In genomic region chr20:25540273-25540672, GRCh38 we compare ENCODE assay signal across 8 cellular contexts. TPM values are rescaled to one million over a fixed set of nuclear protein-coding genes. Genes with fewer than 3 reads are reported as not detected.
DNase-seq lines count a peak whose midpoint lies in the region; ATAC-seq, FAIRE-seq and TF ChIP-seq lines count a peak whose summit lies in the region.

No MANE protein-coding gene starts in this region.

- H3K9me3 Mint-ChIP-seq in activated T-helper 1 cell treated with anti-CD3 and anti-CD28 coated beads, Interleukin-12 subunit alpha, Interleukin-12 subunit beta, Interleukin-2, Interleukin-4 antibody, amounts not matched to agents 30 ng/mL and 10 ng/mL and 1 ng/mL, durations not matched to agents 14 hours and 24 hours and 36 hours, result no peaks in the 10 kb centered on the region

- no peaks in the 10 kb centered on the region for H3K79me2 ChIP-seq in Karpas-422 (ENCODE audit: low read length)

- peak overlapping the region; percentile 27; the same call in 1 of the 2 replicates for H2AFZ ChIP-seq in Karpas-422 (ENCODE audit: low read length)

- intact Hi-C loops in lower lobe of right lung (cut with DNase I), result no loop called here
- intact Hi-C loops in activated T-helper 1 cell treated with anti-CD3 and anti-CD28 coated beads, Interleukin-12 subunit alpha, Interleukin-12 subunit beta, Interleukin-2, Interleukin-4 antibody, amounts not matched to agents 30 ng/mL and 10 ng/mL and 1 ng/mL, durations not matched to agents 14 hours and 24 hours and 36 hours (cut with micrococcal nuclease), result no loop called here

- DNase-seq in ELF-1 (ENCODE audit: low read depth, low spot score) (peak; percentile 39), Karpas-422 (peak; percentile 76), cerebellar cortex (ENCODE audit: low spot score) (peak; percentile 83), lower lobe of right lung (no peak), NCI-H2196 (lab: John Stamatoyannopoulos, UW; ENCODE audit: unreplicated experiment) (no peak), urothelium cell line (ENCODE audit: low spot score) (no peak), NCI-H2227 (lab: John Stamatoyannopoulos, UW; ENCODE audit: unreplicated experiment) (no peak)
- DNase-seq in activated T-helper 1 cell treated with anti-CD3 and anti-CD28 coated beads, Interleukin-12 subunit alpha, Interleukin-12 subunit beta, Interleukin-2, Interleukin-4 antibody, amounts not matched to agents 30 ng/mL and 10 ng/mL and 1 ng/mL, durations not matched to agents 14 hours and 24 hours and 36 hours (ENCODE audit: low spot score), result no peak

- peak; percentile 30 for TF ChIP-seq CTCF in lower lobe of right lung (IDR thresholded peaks at IDR 0.05)

- peak; percentile 74 to 80 for ATAC-seq in lower lobe of right lung

- peak overlapping the region; percentile 66 for H3K4me2 ChIP-seq in Karpas-422 (ENCODE audit: low read depth, low read length, poor library complexity, severe bottlenecking)

- no peak for FAIRE-seq in urothelium cell line (lab: Jason Lieb, UNC)

- H4K20me1 ChIP-seq in Karpas-422 (ENCODE audit: insufficient read depth, low read depth, low read length), result no peaks in the 10 kb centered on the region

- H3K4me1 ChIP-seq in Karpas-422 (ENCODE audit: low read length) (peaks cover 35% of the 10 kb centered on the region), lower lobe of right lung (peaks cover 36% of the 10 kb centered on the region)

- peak overlapping the region; percentile 55 for H3K4me3 ChIP-seq in Karpas-422 (ENCODE audit: low read length)
- H3K4me3 ChIP-seq in lower lobe of right lung, result peak overlapping the region; percentile 39

- no peak overlapping the region for H3K27ac ChIP-seq in Karpas-422 (ENCODE audit: low read length)
- peak overlapping the region; percentile 39 for H3K27ac ChIP-seq in lower lobe of right lung

- no peak overlapping the region for H3K27ac Mint-ChIP-seq in activated T-helper 1 cell treated with anti-CD3 and anti-CD28 coated beads, Interleukin-12 subunit alpha, Interleukin-12 subunit beta, Interleukin-2, Interleukin-4 antibody, amounts not matched to agents 30 ng/mL and 10 ng/mL and 1 ng/mL, durations not matched to agents 14 hours and 24 hours and 36 hours

- no peaks in the 10 kb centered on the region for H3K36me3 Mint-ChIP-seq in activated T-helper 1 cell treated with anti-CD3 and anti-CD28 coated beads, Interleukin-12 subunit alpha, Interleukin-12 subunit beta, Interleukin-2, Interleukin-4 antibody, amounts not matched to agents 30 ng/mL and 10 ng/mL and 1 ng/mL, durations not matched to agents 14 hours and 24 hours and 36 hours (ENCODE audit: low read depth)

- H3K4me3 Mint-ChIP-seq in activated T-helper 1 cell treated with anti-CD3 and anti-CD28 coated beads, Interleukin-12 subunit alpha, Interleukin-12 subunit beta, Interleukin-2, Interleukin-4 antibody, amounts not matched to agents 30 ng/mL and 10 ng/mL and 1 ng/mL, durations not matched to agents 14 hours and 24 hours and 36 hours, result no peak overlapping the region

- H3K27me3 Mint-ChIP-seq in activated T-helper 1 cell treated with anti-CD3 and anti-CD28 coated beads, Interleukin-12 subunit alpha, Interleukin-12 subunit beta, Interleukin-2, Interleukin-4 antibody, amounts not matched to agents 30 ng/mL and 10 ng/mL and 1 ng/mL, durations not matched to agents 14 hours and 24 hours and 36 hours (ENCODE audit: insufficient read depth), result no peaks in the 10 kb centered on the region

- H3K9ac ChIP-seq in Karpas-422 (ENCODE audit: low read length), result peak overlapping the region; percentile 39; the same call in 1 of the 2 replicates

- no peaks in the 10 kb centered on the region for H3K9me3 ChIP-seq in Karpas-422 (ENCODE audit: low read length)
- H3K9me3 ChIP-seq in lower lobe of right lung, result no peaks in the 10 kb centered on the region

- no peaks in the 10 kb centered on the region for H3K9me2 ChIP-seq in Karpas-422 (replicated peaks; ENCODE audit: insufficient read depth, low read length)

- H3K27me3 ChIP-seq in Karpas-422 (ENCODE audit: low read length), result no peaks in the 10 kb centered on the region
- no peaks in the 10 kb centered on the region for H3K27me3 ChIP-seq in lower lobe of right lung (ENCODE audit: low read depth)

- H3K36me3 ChIP-seq in Karpas-422 (ENCODE audit: insufficient read depth, low read length) (no peaks in the 10 kb centered on the region), lower lobe of right lung (no peaks in the 10 kb centered on the region)

- no peaks in the 10 kb centered on the region for H3K4me1 Mint-ChIP-seq in activated T-helper 1 cell treated with anti-CD3 and anti-CD28 coated beads, Interleukin-12 subunit alpha, Interleukin-12 subunit beta, Interleukin-2, Interleukin-4 antibody, amounts not matched to agents 30 ng/mL and 10 ng/mL and 1 ng/mL, durations not matched to agents 14 hours and 24 hours and 36 hours (ENCODE audit: low read depth)

RNA-seq across cellular contexts. Expression of gene NINL, which starts 45.1 kb away (rescaled TPM):
- 0.19 and 0.79 TPM in 2 replicates for total RNA-seq in Karpas-422 (2014; rRNA removed; shearing (Covaris generic); ENCODE audit: low replicate concordance)
- total RNA-seq in lower lobe of right lung, result 10.7 TPM
- 2.0 and 2.5 TPM in 2 replicates for total RNA-seq in activated T-helper 1 cell treated with anti-CD3 and anti-CD28 coated beads, Interleukin-12 subunit alpha, Interleukin-12 subunit beta, Interleukin-2, Interleukin-4 antibody, amounts not matched to agents 30 ng/mL and 10 ng/mL and 1 ng/mL, durations not matched to agents 14 hours and 24 hours and 36 hours

Comparison
In these comparisons a context has a peak if more than half of its experiments do, and no peak if none do; other contexts are left out.
1. DNase-seq: peak in ELF-1 (single experiment), Karpas-422 (single experiment) and cerebellar cortex (single experiment); none in lower lobe of right lung (single experiment), NCI-H2196 (single experiment), activated T-helper 1 cell treated with anti-CD3 and anti-CD28 coated beads, Interleukin-12 subunit alpha, Interleukin-12 subunit beta, Interleukin-2, Interleukin-4 antibody, amounts not matched to agents 30 ng/mL and 10 ng/mL and 1 ng/mL, durations not matched to agents 14 hours and 24 hours and 36 hours (single experiment), urothelium cell line (single experiment) and NCI-H2227 (single experiment).